In the genomic region with DNA sequence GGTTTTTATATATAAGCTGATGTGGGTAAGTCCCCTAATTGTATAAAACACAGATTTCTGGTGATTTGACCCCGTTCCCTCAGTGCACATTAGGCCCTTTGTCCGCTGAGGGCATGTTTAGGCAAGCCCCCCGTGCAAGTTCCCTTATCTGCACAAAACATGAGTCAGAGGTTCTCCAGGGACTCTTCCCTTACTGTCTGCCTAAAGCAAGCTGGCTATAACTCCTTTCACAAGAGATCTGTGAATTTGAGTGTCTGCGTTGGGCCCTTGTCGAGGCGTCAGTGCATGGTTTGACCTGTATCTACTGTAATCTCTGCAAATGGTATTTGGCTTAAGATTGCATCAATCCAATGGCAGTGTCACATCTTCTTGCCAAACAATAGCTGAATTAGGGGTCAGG, we compare ENCODE assay signal across 13 cellular contexts.
DNase-seq lines count a peak whose midpoint lies in the region; TF ChIP-seq lines count a peak whose summit lies in the region.
"Had no signal": no experiment of that assay in that cellular context is flagged by ENCODE, and none has a peak within 500 bp of the region (broad histone marks: within the 10 kb centered on the region; RNA-seq: fewer than 3 reads in every experiment).

No MANE protein-coding gene starts in this region.

- TF ChIP-seq CTCF in glutamatergic neuron (IDR thresholded peaks at IDR 0.05; ENCODE audit: partially characterized antibody, unreplicated experiment) = no peak

- peaks cover 12% of the 10 kb centered on the region for H3K4me1 Mint-ChIP-seq in glutamatergic neuron (ENCODE audit: low read depth, unreplicated experiment)

- H3K9me3 Mint-ChIP-seq in glutamatergic neuron (ENCODE audit: unreplicated experiment) = peaks cover 4% of the 10 kb centered on the region

- H3K36me3 Mint-ChIP-seq in glutamatergic neuron (ENCODE audit: unreplicated experiment) = no peaks in the 10 kb centered on the region

- peak; percentile 61 for DNase-seq in DMS79 treated with DMSO at 0.1 percent for 48 hours (lab: John Stamatoyannopoulos, UW)
- DNase-seq in NCI-H1417 treated with DMSO at 0.1 percent for 48 hours (lab: John Stamatoyannopoulos, UW) = peak; percentile 9
- DNase-seq in SK-N-DZ (ENCODE audit: low spot score) = peak; percentile 61
- no peak for DNase-seq in glutamatergic neuron
- no peak for DNase-seq in NCI-H2081 treated with DMSO at 0.1 percent for 48 hours (lab: John Stamatoyannopoulos, UW)
- no peak for DNase-seq in RPMI8226
- no peak for DNase-seq in NCI-H128 (lab: John Stamatoyannopoulos, UW; ENCODE audit: unreplicated experiment)
- no peak for DNase-seq in NCI-H2171 treated with DMSO at 0.1 percent for 48 hours (lab: John Stamatoyannopoulos, UW)
- DNase-seq: activated gamma-delta T cell treated with Interleukin-2 at 50 U/mL for 16 hours, amniotic stem cell, left cardiac atrium, NCI-H1436, NCI-H510A treated with DMSO at 0.1 percent for 48 hours had no signal

- H3K27me3 Mint-ChIP-seq in glutamatergic neuron (ENCODE audit: unreplicated experiment) = no peaks in the 10 kb centered on the region

- no peak overlapping the region for H3K4me3 Mint-ChIP-seq in glutamatergic neuron (ENCODE audit: unreplicated experiment)

- peak overlapping the region; percentile 67 for H3K27ac Mint-ChIP-seq in glutamatergic neuron (ENCODE audit: unreplicated experiment)

Comparison
In these comparisons a context has a peak if more than half of its experiments do, and no peak if none do; other contexts are left out.
1. DNase-seq: peak in DMS79 treated with DMSO at 0.1 percent for 48 hours (single experiment), NCI-H1417 treated with DMSO at 0.1 percent for 48 hours (single experiment) and SK-N-DZ (single experiment); none in glutamatergic neuron (single experiment), NCI-H2081 treated with DMSO at 0.1 percent for 48 hours (single experiment), RPMI8226 (single experiment), NCI-H128 (single experiment) and NCI-H2171 treated with DMSO at 0.1 percent for 48 hours (single experiment).